Comparison of ENCODE assay signal across 1 cellular context in the genomic region with DNA sequence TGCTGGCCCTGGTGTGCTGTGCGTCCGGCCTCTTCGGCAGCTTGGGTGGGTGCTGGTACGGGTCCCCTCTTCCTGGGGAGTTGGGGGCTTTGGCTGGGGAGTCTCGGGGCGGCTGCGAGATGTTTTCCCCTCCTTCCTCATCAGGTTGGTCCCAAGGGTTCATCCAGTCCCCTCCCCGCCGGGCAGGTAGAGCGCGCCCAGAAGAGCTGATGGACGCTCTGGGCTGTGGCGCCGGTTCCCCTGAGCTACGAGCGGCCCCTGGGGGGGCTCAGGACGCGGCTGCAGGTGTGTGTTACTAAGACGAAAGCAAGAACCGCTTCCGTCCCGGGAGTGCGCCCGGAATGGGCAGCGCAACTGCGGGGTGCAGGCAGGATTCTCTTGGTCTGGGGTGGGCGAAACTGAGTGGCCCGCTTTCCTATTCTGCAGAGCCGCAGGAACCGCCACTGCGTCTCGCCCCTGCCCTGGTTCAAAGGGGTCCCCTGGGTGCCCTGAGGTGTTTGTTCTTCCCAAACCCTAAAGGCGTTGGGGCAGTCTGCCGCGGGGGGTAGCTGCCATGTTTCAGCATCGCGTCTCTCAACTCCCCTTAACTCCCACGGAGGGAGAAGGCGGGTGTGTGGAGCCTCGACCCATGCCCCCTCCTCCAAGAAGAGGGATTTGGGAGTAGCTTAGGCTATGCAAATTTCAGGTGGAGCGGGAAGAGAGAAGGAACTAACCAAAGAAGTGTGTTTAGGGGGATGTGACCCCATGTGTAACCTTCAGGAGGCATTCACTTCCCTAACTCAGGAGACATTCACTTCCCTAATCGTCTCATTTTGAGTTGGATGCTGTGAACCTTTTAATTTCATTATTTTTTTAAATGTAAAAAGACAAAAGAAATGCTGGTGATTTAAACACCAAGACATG.
TF ChIP-seq lines count a peak whose summit lies in the region.

No MANE protein-coding gene starts in this region.

TF ChIP-seq in GM12878, 131 proteins besides CTCF, POLR2A, EP300 and RAD21:
- TF ChIP-seq ZNF207 (IDR thresholded peaks at IDR 0.05; ENCODE audit: borderline replicate concordance) (no peak), MYB (IDR thresholded peaks at IDR 0.05; ENCODE audit: borderline replicate concordance, low read depth, low read length) (no peak), IKZF1 (conservative IDR thresholded peaks at IDR 0.05) (no peak), KAT2A (conservative IDR thresholded peaks at IDR 0.05; ENCODE audit: control insufficient read depth, low read depth, low read length) (no peak), SMC3 (IDR thresholded peaks at IDR 0.05; ENCODE audit: borderline replicate concordance, low read length) (no peak), SPI1 (IDR thresholded peaks at IDR 0.05; ENCODE audit: borderline replicate concordance, insufficient read depth, low read depth, low read length) (no peak), PAX8 (IDR thresholded peaks at IDR 0.05) (no peak), CREB1 (IDR thresholded peaks at IDR 0.05; ENCODE audit: low read depth) (no peak), STAT1 (conservative IDR thresholded peaks at IDR 0.05) (no peak), CEBPB (IDR thresholded peaks at IDR 0.05; ENCODE audit: borderline replicate concordance in 1 of 2, low read depth in 2 of 2, low read length in 2 of 2) (no peak), DPF2 (IDR thresholded peaks at IDR 0.05) (no peak)
- TF ChIP-seq, protein P1, sequence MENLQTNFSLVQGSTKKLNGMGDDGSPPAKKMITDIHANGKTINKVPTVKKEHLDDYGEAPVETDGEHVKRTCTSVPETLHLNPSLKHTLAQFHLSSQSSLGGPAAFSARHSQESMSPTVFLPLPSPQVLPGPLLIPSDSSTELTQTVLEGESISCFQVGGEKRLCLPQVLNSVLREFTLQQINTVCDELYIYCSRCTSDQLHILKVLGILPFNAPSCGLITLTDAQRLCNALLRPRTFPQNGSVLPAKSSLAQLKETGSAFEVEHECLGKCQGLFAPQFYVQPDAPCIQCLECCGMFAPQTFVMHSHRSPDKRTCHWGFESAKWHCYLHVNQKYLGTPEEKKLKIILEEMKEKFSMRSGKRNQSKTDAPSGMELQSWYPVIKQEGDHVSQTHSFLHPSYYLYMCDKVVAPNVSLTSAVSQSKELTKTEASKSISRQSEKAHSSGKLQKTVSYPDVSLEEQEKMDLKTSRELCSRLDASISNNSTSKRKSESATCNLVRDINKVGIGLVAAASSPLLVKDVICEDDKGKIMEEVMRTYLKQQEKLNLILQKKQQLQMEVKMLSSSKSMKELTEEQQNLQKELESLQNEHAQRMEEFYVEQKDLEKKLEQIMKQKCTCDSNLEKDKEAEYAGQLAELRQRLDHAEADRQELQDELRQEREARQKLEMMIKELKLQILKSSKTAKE (IDR thresholded peaks at IDR 0.05; ENCODE audit: low read depth, poor library complexity, severe bottlenecking) = no peak
